1 cellular context compared by ENCODE assay signal in the genomic region with DNA sequence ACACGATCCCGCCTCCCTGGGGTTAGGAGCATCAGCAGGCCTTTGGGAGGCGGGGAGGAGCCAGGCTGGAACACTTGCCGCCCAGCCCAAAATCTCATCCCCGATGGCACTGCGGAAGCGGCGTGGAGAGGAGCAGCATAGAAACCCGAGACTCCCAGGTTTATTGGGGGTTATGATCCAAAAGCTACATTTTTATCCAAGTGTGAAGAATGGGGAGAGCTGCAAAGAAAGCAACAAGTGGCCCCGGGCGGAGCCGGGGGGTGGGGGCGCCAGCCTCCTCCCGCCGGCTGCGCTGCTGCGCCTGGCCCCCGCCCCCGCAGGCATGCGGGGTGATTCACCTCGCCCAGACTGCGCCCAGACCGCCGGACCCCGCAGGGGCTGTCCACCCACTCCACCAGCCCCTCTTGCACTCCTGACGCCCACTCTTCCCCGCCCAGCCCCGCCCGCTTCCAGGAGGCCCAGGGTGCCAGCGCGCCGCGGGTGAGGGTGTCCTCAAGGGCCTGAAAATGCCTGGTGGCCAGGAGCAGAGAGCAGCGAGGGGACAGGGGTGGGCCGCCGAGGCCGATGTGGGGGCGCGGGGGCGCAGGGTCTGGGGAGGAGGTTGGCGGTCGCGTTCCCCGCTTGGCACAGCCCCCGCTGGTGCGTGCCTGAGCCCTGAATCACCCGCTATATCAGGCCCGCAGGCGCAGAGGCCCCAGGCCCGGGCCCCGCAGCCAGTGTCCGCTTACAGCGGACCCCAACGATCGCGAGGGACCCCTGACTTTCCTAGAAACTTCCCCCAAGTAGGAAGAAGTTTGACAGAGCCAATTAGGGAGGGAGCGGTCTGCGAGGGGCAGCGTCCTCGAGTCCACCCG.
A peak's percentile ranks its signal among the peaks of the same experiment; 100 is the strongest.
TF ChIP-seq lines count a peak whose summit lies in the region.

No MANE protein-coding gene starts in this region.

TF ChIP-seq in HepG2, 621 proteins besides CTCF, POLR2A, EP300 and RAD21 (continues in another document):
- TF ChIP-seq ETV5 (CRISPR knock-in tag; IDR thresholded peaks at IDR 0.05; ENCODE audit: borderline replicate concordance) (no peak), KLF16 (CRISPR knock-in tag; IDR thresholded peaks at IDR 0.05) (no peak), EZH2 (conservative IDR thresholded peaks at IDR 0.05; ENCODE audit: low read depth, low read length) (no peak), ZFAT (CRISPR knock-in tag; conservative IDR thresholded peaks at IDR 0.05) (no peak), THAP9 (CRISPR knock-in tag; IDR thresholded peaks at IDR 0.05; ENCODE audit: borderline replicate concordance) (no peak), ZNF768 (CRISPR knock-in tag; IDR thresholded peaks at IDR 0.05) (0 out of 2 replicates have a peak, but pooled peaks have one; percentile 21), ZSCAN9 (CRISPR knock-in tag; IDR thresholded peaks at IDR 0.05; ENCODE audit: borderline replicate concordance) (no peak), AKAP8 (CRISPR knock-in tag; IDR thresholded peaks at IDR 0.05) (no peak), FOSL2 (CRISPR knock-in tag; IDR thresholded peaks at IDR 0.05) (peak; percentile 42; the same call in 1 of the 2 replicates), GABPB1 (CRISPR knock-in tag; IDR thresholded peaks at IDR 0.05) (0 out of 2 replicates have a peak, but pooled peaks have one; percentile 9), JARID2 (CRISPR knock-in tag; IDR thresholded peaks at IDR 0.05; ENCODE audit: insufficient replicate concordance) (no peak), ZNF430 (CRISPR knock-in tag; IDR thresholded peaks at IDR 0.05) (0 out of 2 replicates have a peak, but pooled peaks have one; percentile 16), ZBTB38 (CRISPR knock-in tag; IDR thresholded peaks at IDR 0.05) (peak; percentile 40; the same call in 1 of the 2 replicates), ZHX1 (CRISPR knock-in tag; IDR thresholded peaks at IDR 0.05; ENCODE audit: low read depth) (0 out of 2 replicates have a peak, but pooled peaks have one; percentile 32), AGO2 (optimal IDR thresholded peaks at IDR 0.05; ENCODE audit: low read depth, low read length) (peak; percentile 40), DRAP1 (CRISPR knock-in tag; IDR thresholded peaks at IDR 0.05) (no peak), BRCA1 (CRISPR knock-in tag; IDR thresholded peaks at IDR 0.05) (no peak), HNRNPK (IDR thresholded peaks at IDR 0.05; ENCODE audit: low read depth, low read length, poor library complexity, severe bottlenecking) (peak; percentile 14), SOX6 (IDR thresholded peaks at IDR 0.05) (no peak), SOX6 (CRISPR knock-in tag; IDR thresholded peaks at IDR 0.05) (no peak), TEAD2 (CRISPR knock-in tag; IDR thresholded peaks at IDR 0.05) (no peak), CHD2 (IDR thresholded peaks at IDR 0.05; ENCODE audit: low read depth, low read length) (no peak), ZNF10 (CRISPR knock-in tag; IDR thresholded peaks at IDR 0.05; ENCODE audit: borderline replicate concordance, low read depth) (no peak), GPBP1L1 (CRISPR knock-in tag; IDR thresholded peaks at IDR 0.05) (no peak), ZNF343 (CRISPR knock-in tag; IDR thresholded peaks at IDR 0.05) (no peak), ATF4 (CRISPR knock-in tag; IDR thresholded peaks at IDR 0.05) (no peak), ZBTB33 (CRISPR knock-in tag; IDR thresholded peaks at IDR 0.05) (peak; percentile 73), ZNF878 (CRISPR knock-in tag; IDR thresholded peaks at IDR 0.05) (no peak), TAF15 (IDR thresholded peaks at IDR 0.05; ENCODE audit: low read depth, low read length, poor library complexity, severe bottlenecking) (peak; percentile 9), SSRP1 (CRISPR knock-in tag; IDR thresholded peaks at IDR 0.05) (no peak), ZNF687 (CRISPR knock-in tag; IDR thresholded peaks at IDR 0.05) (no peak)
- TF ChIP-seq, protein P1, sequence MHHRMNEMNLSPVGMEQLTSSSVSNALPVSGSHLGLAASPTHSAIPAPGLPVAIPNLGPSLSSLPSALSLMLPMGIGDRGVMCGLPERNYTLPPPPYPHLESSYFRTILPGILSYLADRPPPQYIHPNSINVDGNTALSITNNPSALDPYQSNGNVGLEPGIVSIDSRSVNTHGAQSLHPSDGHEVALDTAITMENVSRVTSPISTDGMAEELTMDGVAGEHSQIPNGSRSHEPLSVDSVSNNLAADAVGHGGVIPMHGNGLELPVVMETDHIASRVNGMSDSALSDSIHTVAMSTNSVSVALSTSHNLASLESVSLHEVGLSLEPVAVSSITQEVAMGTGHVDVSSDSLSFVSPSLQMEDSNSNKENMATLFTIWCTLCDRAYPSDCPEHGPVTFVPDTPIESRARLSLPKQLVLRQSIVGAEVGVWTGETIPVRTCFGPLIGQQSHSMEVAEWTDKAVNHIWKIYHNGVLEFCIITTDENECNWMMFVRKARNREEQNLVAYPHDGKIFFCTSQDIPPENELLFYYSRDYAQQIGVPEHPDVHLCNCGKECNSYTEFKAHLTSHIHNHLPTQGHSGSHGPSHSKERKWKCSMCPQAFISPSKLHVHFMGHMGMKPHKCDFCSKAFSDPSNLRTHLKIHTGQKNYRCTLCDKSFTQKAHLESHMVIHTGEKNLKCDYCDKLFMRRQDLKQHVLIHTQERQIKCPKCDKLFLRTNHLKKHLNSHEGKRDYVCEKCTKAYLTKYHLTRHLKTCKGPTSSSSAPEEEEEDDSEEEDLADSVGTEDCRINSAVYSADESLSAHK (CRISPR knock-in tag; IDR thresholded peaks at IDR 0.05; ENCODE audit: borderline replicate concordance): no peak
- TF ChIP-seq, protein P2, sequence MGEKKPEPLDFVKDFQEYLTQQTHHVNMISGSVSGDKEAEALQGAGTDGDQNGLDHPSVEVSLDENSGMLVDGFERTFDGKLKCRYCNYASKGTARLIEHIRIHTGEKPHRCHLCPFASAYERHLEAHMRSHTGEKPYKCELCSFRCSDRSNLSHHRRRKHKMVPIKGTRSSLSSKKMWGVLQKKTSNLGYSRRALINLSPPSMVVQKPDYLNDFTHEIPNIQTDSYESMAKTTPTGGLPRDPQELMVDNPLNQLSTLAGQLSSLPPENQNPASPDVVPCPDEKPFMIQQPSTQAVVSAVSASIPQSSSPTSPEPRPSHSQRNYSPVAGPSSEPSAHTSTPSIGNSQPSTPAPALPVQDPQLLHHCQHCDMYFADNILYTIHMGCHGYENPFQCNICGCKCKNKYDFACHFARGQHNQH (CRISPR knock-in tag; IDR thresholded peaks at IDR 0.05): no peak
- TF ChIP-seq, protein P3, sequence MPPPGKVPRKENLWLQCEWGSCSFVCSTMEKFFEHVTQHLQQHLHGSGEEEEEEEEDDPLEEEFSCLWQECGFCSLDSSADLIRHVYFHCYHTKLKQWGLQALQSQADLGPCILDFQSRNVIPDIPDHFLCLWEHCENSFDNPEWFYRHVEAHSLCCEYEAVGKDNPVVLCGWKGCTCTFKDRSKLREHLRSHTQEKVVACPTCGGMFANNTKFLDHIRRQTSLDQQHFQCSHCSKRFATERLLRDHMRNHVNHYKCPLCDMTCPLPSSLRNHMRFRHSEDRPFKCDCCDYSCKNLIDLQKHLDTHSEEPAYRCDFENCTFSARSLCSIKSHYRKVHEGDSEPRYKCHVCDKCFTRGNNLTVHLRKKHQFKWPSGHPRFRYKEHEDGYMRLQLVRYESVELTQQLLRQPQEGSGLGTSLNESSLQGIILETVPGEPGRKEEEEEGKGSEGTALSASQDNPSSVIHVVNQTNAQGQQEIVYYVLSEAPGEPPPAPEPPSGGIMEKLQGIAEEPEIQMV (CRISPR knock-in tag; IDR thresholded peaks at IDR 0.05; ENCODE audit: low read depth): no peak
